25 cellular contexts compared by ENCODE assay signal in genomic region chr5:10808347-10809212, GRCh38. TPM values are rescaled to one million over a fixed set of nuclear protein-coding genes. Genes with fewer than 3 reads are reported as not detected.
A peak's percentile ranks its signal among the peaks of the same experiment; 100 is the strongest.
DNase-seq lines count a peak whose midpoint lies in the region; ATAC-seq and TF ChIP-seq lines count a peak whose summit lies in the region.
"Had no signal": no experiment of that assay in that cellular context is flagged by ENCODE, and none has a peak within 500 bp of the region (broad histone marks: within the 10 kb centered on the region; RNA-seq: fewer than 3 reads in every experiment).

No MANE protein-coding gene starts in this region.

- DNase-seq in Right ventricle myocardium superior (no peak), Right ventricle myocardium inferior (ENCODE audit: missing footprints) (no peak), amniotic epithelial cell (ENCODE audit: low read depth) (peak; percentile 66), right lobe of liver (no peak), sciatic nerve (ENCODE audit: low spot score) (no peak), RWPE1 (ENCODE audit: low spot score) (no peak), lower lobe of right lung (no peak)
- DNase-seq: AML-193; CD4-positive, alpha-beta T cell; GDM1; GM23248; H7; Karpas-422; NCI-H1092; NCI-H1417 treated with DMSO at 0.1 percent for 48 hours; NCI-H1694 treated with DMSO at 0.1 percent for 48 hours; NCI-H2081 treated with DMSO at 0.1 percent for 48 hours; NCI-H446 treated with DMSO at 0.1 percent for 48 hours; NCI-H526; PC-9; SHP77 treated with DMSO at 0.1 percent for 48 hours; T-helper 1 cell had no signal

- H3K4me1 ChIP-seq in right lobe of liver (no peaks in the 10 kb centered on the region), gastroesophageal sphincter (no peaks in the 10 kb centered on the region), lower lobe of right lung (peaks cover 9% of the 10 kb centered on the region)

- TF ChIP-seq POLR2A in right lobe of liver (IDR thresholded peaks at IDR 0.05) (no peak), gastroesophageal sphincter (IDR thresholded peaks at IDR 0.05) (no peak)

- CTCF ChIA-PET in RWPE1 (lab: Yijun Ruan, JAX), result no interaction called here

- POLR2A ChIA-PET in RWPE1 (lab: Yijun Ruan, JAX; ENCODE audit: low non-redundant PET), result no interaction called here

- WGBS in right lobe of liver (ENCODE audit: insufficient coverage, low coverage, low lambda C conversion rate, missing lambda C conversion rate), result 40% methylated on average over 3 of the region's 3 CpGs
- 37 to 64% methylated on average over 3 of the region's 3 CpGs for WGBS in gastroesophageal sphincter (ENCODE audit: low coverage in 1 of 2), 2 donors

- H3K27ac ChIP-seq in right lobe of liver, result no peak overlapping the region
- no peak overlapping the region for H3K27ac ChIP-seq in gastroesophageal sphincter
- no peak overlapping the region for H3K27ac ChIP-seq in RWPE1
- no peak overlapping the region for H3K27ac ChIP-seq in lower lobe of right lung
- H3K27ac ChIP-seq: GM23248, PC-9 had no signal

- H3K4me3 ChIP-seq in right lobe of liver (no peak overlapping the region), gastroesophageal sphincter (no peak overlapping the region), lower lobe of right lung (no peak overlapping the region)
- H3K4me3 ChIP-seq: BLaER1 treated with 17β-estradiol and CSF1 and Interleukin-3, amounts not matched to agents 10 nM and 100 nM; GM12878; GM23248; PC-9 had no signal

- ATAC-seq in Right ventricle myocardium superior (ENCODE audit: poor library complexity), result peak; percentile 45
- ATAC-seq in Right ventricle myocardium inferior, result no peak
- ATAC-seq in right lobe of liver, result peak; percentile 30 to 55 (median 44)
- ATAC-seq in gastroesophageal sphincter, result no peak
- ATAC-seq in sciatic nerve, result no peak
- ATAC-seq in lower lobe of right lung, result no peak
- ATAC-seq: GM12878 had no signal

- TF ChIP-seq EP300 in gastroesophageal sphincter (IDR thresholded peaks at IDR 0.05), result no peak

- H3K9me3 ChIP-seq in right lobe of liver, result no peaks in the 10 kb centered on the region
- peaks cover 0 to 11% (median 0%) of the 10 kb centered on the region in 3 donors for H3K9me3 ChIP-seq in gastroesophageal sphincter
- no peaks in the 10 kb centered on the region for H3K9me3 ChIP-seq in lower lobe of right lung

- H3K36me3 ChIP-seq in right lobe of liver, result no peaks in the 10 kb centered on the region
- no peaks in the 10 kb centered on the region for H3K36me3 ChIP-seq in gastroesophageal sphincter
- H3K36me3 ChIP-seq in lower lobe of right lung, result no peaks in the 10 kb centered on the region

- no peak for TF ChIP-seq CTCF in right lobe of liver (IDR thresholded peaks at IDR 0.05)
- no peak for TF ChIP-seq CTCF in gastroesophageal sphincter (IDR thresholded peaks at IDR 0.05)
- TF ChIP-seq CTCF in RWPE1 (conservative IDR thresholded peaks at IDR 0.05; ENCODE audit: low read depth), result no peak
- no peak for TF ChIP-seq CTCF in lower lobe of right lung (IDR thresholded peaks at IDR 0.05)

- H3K27me3 ChIP-seq in right lobe of liver, result no peaks in the 10 kb centered on the region
- peaks cover 11% of the 10 kb centered on the region for H3K27me3 ChIP-seq in gastroesophageal sphincter
- no peaks in the 10 kb centered on the region for H3K27me3 ChIP-seq in lower lobe of right lung (ENCODE audit: low read depth)
- H3K27me3 ChIP-seq: BLaER1 treated with 17β-estradiol and CSF1 and Interleukin-3, amounts not matched to agents 10 nM and 100 nM had no signal

- intact Hi-C loops in Right ventricle myocardium superior (cut with DNase I) (no loop called here), Right ventricle myocardium inferior (cut with DNase I) (no loop called here), right lobe of liver (cut with DNase I) (no loop called here), sciatic nerve (cut with DNase I) (no loop called here), lower lobe of right lung (cut with DNase I) (no loop called here)

RNA-seq across cellular contexts. Expression of gene DAP, which starts 47.5 kb away (rescaled TPM):
- total RNA-seq in Right ventricle myocardium superior (13.6 TPM), Right ventricle myocardium inferior (18.7 TPM), right lobe of liver (100 to 1,000 TPM in 4 of 6 experiments, 10 to 100 TPM in 2; 97.0 to 126 (median 104) TPM), gastroesophageal sphincter (10 to 100 TPM; 21.8 to 41.9 (median 36.0) TPM), sciatic nerve (65.4 TPM), lower lobe of right lung (89.8 TPM)

Comparison
In these comparisons a context has a peak if more than half of its experiments do, and no peak if none do; other contexts are left out.
1. ATAC-seq: peak in Right ventricle myocardium superior (single experiment) and right lobe of liver (4 of 4); none in Right ventricle myocardium inferior (single experiment), gastroesophageal sphincter (single experiment), sciatic nerve (single experiment) and lower lobe of right lung (0 of 2).